ENCODE assay signal across 21 cellular contexts in the genomic region with DNA sequence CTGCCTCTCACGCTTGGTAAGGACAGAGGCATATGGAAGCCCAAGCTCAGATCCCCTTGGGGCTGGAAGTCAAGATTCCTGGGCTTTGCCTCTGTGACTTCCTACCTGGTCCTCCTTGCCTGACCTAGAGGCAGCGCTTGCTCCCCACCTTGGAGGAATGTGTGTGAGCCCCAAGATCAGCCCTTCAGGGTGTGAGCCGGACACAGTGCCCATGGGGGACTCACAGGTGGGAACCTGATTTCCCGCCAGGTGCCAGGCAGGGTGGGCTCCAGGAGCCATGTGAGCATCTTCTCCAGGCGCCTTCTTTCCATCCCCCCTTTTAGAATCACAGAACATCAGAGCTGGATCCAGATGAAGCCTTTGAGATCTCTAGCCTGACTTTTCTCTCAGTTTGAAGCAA. TPM values are rescaled to one million over a fixed set of nuclear protein-coding genes. Genes with fewer than 3 reads are reported as not detected.
"Had no signal": no experiment of that assay in that cellular context is flagged by ENCODE, and none has a peak within 500 bp of the region (broad histone marks: within the 10 kb centered on the region; RNA-seq: fewer than 3 reads in every experiment).

No MANE protein-coding gene starts in this region.

- DNase-seq: effector CD4-positive, alpha-beta T cell; endodermal cell; foreskin melanocyte; islet precursor cell; mammary epithelial cell; naive thymus-derived CD4-positive, alpha-beta T cell; nephron progenitor cell; stimulated activated CD4-positive, alpha-beta T cell treated with anti-CD3 and anti-CD28 coated beads, Interleukin-4, amount 100 ng/mL, for 24 hours; stimulated activated naive B cell treated with anti-CD40 and anti-IgM and Interleukin-4, amounts not matched to agents 10 μg/mL and 1 μg/mL and 100 μg/mL, for 72 hours; stimulated activated naive CD8-positive, alpha-beta T cell treated with anti-CD3 and anti-CD28 coated beads, Interleukin-15, amount 100 ng/mL, for 72 hours; substantia nigra; transverse colon had no signal

- ATAC-seq: naive thymus-derived CD4-positive, alpha-beta T cell; stimulated activated naive B cell treated with anti-CD40 and anti-IgM and Interleukin-4, amounts not matched to agents 10 μg/mL and 1 μg/mL and 100 μg/mL, for 72 hours; stimulated activated naive CD8-positive, alpha-beta T cell treated with anti-CD3 and anti-CD28 coated beads, Interleukin-15, amount 100 ng/mL, for 72 hours had no signal

- H3K4me1 ChIP-seq: right lobe of liver, transverse colon had no signal

- H3K27ac ChIP-seq: cardiac muscle cell, coronary artery, right lobe of liver, thoracic aorta, transverse colon had no signal

- H3K27me3 ChIP-seq: cardiac muscle cell, right lobe of liver had no signal

- H3K4me3 ChIP-seq: cardiac muscle cell, coronary artery, right lobe of liver, thoracic aorta, transverse colon had no signal

- H3K9me3 ChIP-seq: right lobe of liver, thoracic aorta, transverse colon had no signal

- H3K36me3 ChIP-seq: cardiac muscle cell, right lobe of liver, thoracic aorta, transverse colon had no signal

RNA-seq across cellular contexts. Expression of a gene that starts 10.2 kb away (rescaled TPM):
- total RNA-seq: cardiac muscle cell; cerebellum; dermis microvascular lymphatic vessel endothelial cell; endodermal cell; glomerular endothelial cell; mammary epithelial cell; mononuclear cell; naive thymus-derived CD4-positive, alpha-beta T cell; osteocyte had no signal
